In genomic region chr19:5387472-5387871, GRCh38 we compare ENCODE assay signal across 2 cellular contexts.
TF ChIP-seq lines count a peak whose summit lies in the region.

No MANE protein-coding gene starts in this region.

TF ChIP-seq in HepG2, 621 proteins besides CTCF, POLR2A, EP300 and RAD21:
- TF ChIP-seq HIC2 (CRISPR knock-in tag; IDR thresholded peaks at IDR 0.05; ENCODE audit: low read depth) (no peak), MAFF (IDR thresholded peaks at IDR 0.05; ENCODE audit: low read depth, low read length) (no peak), ZNF850 (CRISPR knock-in tag; conservative IDR thresholded peaks at IDR 0.05) (no peak), STAG1 (CRISPR knock-in tag; IDR thresholded peaks at IDR 0.05) (peak; percentile 52)

TF ChIP-seq in H1, 55 proteins besides CTCF, POLR2A, EP300 and RAD21:
- TF ChIP-seq BCL11A (IDR thresholded peaks at IDR 0.05; ENCODE audit: low read depth in 2 of 2, low read length in 2 of 2) (no peak), KDM1A (IDR thresholded peaks at IDR 0.05; ENCODE audit: borderline replicate concordance, low read length) (peak; percentile 85), GABPA (IDR thresholded peaks at IDR 0.05; ENCODE audit: borderline replicate concordance, insufficient read depth, low read length) (no peak)
